8 cellular contexts compared by ENCODE assay signal in genomic region chr1:143803904-143804539, GRCh38.
A peak's percentile ranks its signal among the peaks of the same experiment; 100 is the strongest.
DNase-seq lines count a peak whose midpoint lies in the region; ATAC-seq and TF ChIP-seq lines count a peak whose summit lies in the region.
"Not testable (repeated sequence)": the region's sequence is repeated elsewhere in the genome, so short reads cannot be mapped to it uniquely, and the experiment has no call there.

No MANE protein-coding gene starts in this region.

- not testable (repeated sequence) for H3K9me2 ChIP-seq in PC-3 (replicated peaks; ENCODE audit: low read length)

- in situ Hi-C loops in transverse colon (cut with MboI; ENCODE audit: low pct_ligation_motif_present in 1 of 4, low pct_unique_long_range_greater_than_20kb in 1 of 4, low sequenced_read_pairs in 3 of 4), result not testable (repeated sequence)

- not testable (repeated sequence) for TF ChIP-seq EP300 in ovary (IDR thresholded peaks at IDR 0.05); transverse colon (IDR thresholded peaks at IDR 0.05; ENCODE audit: low read depth)

- BruUV-seq in PC-3 (replicated peaks; lab: Mats Ljungman, UMichigan), result not testable (repeated sequence)

- H3K27ac ChIP-seq in PC-3 (ENCODE audit: low read length); endodermal cell (ENCODE audit: low read depth, low read length); ovary; transverse colon: not testable (repeated sequence)

- not testable (repeated sequence) for H3F3A ChIP-seq in PC-3 (ENCODE audit: low read length, unreplicated experiment)

- H3K4me1 ChIP-seq in PC-3 (ENCODE audit: insufficient read depth, low read length); endodermal cell (ENCODE audit: control insufficient read depth, insufficient read depth, low read length); ovary (ENCODE audit: insufficient read depth); transverse colon: not testable (repeated sequence)

- DNase-seq in EL, result peak; percentile 51
- peak; percentile 43 for DNase-seq in PC-3
- peak in 1 of 2 donors; percentile 64 for DNase-seq in activated T-cell treated with anti-CD3 and anti-CD28 coated beads, Interleukin-2, amount 50 U/mL, for 72 hours
- peak; percentile 41 for DNase-seq in endodermal cell
- peak in 2 of 3 donors; percentile 0 to 18 for DNase-seq in immature natural killer cell
- peak in 1 of 5 donors; percentile 23 for DNase-seq in ovary
- peak; percentile 8 for DNase-seq in transverse colon

- peak overlapping the region; percentile 71 for H3K4me3 ChIP-seq in PC-3 (ENCODE audit: low read length)
- peak overlapping the region; percentile 86 for H3K4me3 ChIP-seq in endodermal cell (ENCODE audit: low read length)
- H3K4me3 ChIP-seq in ovary, result peak overlapping the region; percentile 27
- H3K4me3 ChIP-seq in transverse colon, result peak overlapping the region in 1 of 4 donors; percentile 15

- H3K9me3 ChIP-seq in PC-3 (ENCODE audit: low read length); endodermal cell (ENCODE audit: control insufficient read depth, low read length); ovary; transverse colon: not testable (repeated sequence)

- peak overlapping the region; percentile 75; the same call in 1 of the 2 replicates for H2AFZ ChIP-seq in PC-3 (ENCODE audit: low read length)

- not testable (repeated sequence) for H3K27me3 ChIP-seq in PC-3 (ENCODE audit: low read length); endodermal cell (ENCODE audit: control insufficient read depth, insufficient read depth, low read length, poor library complexity, severe bottlenecking); ovary; transverse colon

- whole genome bisulfite sequencing in endodermal cell (ENCODE audit: insufficient coverage in 1 of 2, insufficient read length in 1 of 2), 2 experiments, result 0 to 1% methylated on average over 8 to 27 of the region's 29 CpGs
- 2 to 7% (median 3%) methylated on average over 16 to 29 of the region's 29 CpGs for WGBS in ovary, 3 donors
- WGBS in transverse colon (ENCODE audit: low coverage in 1 of 2), 2 donors, result 0 to 15% methylated on average over 1 to 23 of the region's 29 CpGs

- H3K4me1 Mint-ChIP-seq in activated T-cell treated with anti-CD3 and anti-CD28 coated beads, Interleukin-2, amount 50 U/mL, for 72 hours (ENCODE audit: low read depth); endodermal cell; immature natural killer cell: not testable (repeated sequence)

- CTCF ChIA-PET in PC-3 (lab: Charles Lee), result not testable (repeated sequence)

- H3K9ac ChIP-seq in PC-3 (ENCODE audit: low read length); endodermal cell (ENCODE audit: extremely low read depth, low read length, poor library complexity, severe bottlenecking): not testable (repeated sequence)

- not testable (repeated sequence) for H3K36me3 Mint-ChIP-seq in activated T-cell treated with anti-CD3 and anti-CD28 coated beads, Interleukin-2, amount 50 U/mL, for 72 hours (ENCODE audit: insufficient read depth in 2 of 2); endodermal cell (ENCODE audit: low read depth); immature natural killer cell

- intact Hi-C loops in PC-3 (cut with micrococcal nuclease); ovary (cut with DNase I); transverse colon (cut with DNase I; ENCODE audit: low total_unique reads): not testable (repeated sequence)

- H4K20me1 ChIP-seq in PC-3 (ENCODE audit: low read length), result not testable (repeated sequence)

- H3K79me2 ChIP-seq in PC-3 (ENCODE audit: low read length), result not testable (repeated sequence)

- ATAC-seq in HG02678 (IDR thresholded peaks at IDR 0.05; ENCODE audit: unreplicated experiment) (peak; percentile 48), PC-3 (peak; percentile 44)
- peak in 1 of 2 donors; percentile 68 for ATAC-seq in activated T-cell treated with anti-CD3 and anti-CD28 coated beads, Interleukin-2, amount 50 U/mL, for 72 hours (replicated peaks in 1 of 2)

- H3K4me2 ChIP-seq in PC-3 (ENCODE audit: low read length), result peak overlapping the region; percentile 83

- not testable (repeated sequence) for TF ChIP-seq POLR2A in ovary (IDR thresholded peaks at IDR 0.05); transverse colon (IDR thresholded peaks at IDR 0.05)

- not testable (repeated sequence) for TF ChIP-seq CTCF in PC-3 (conservative IDR thresholded peaks at IDR 0.05; ENCODE audit: low read depth, low read length); endodermal cell (conservative IDR thresholded peaks at IDR 0.05); ovary (IDR thresholded peaks at IDR 0.05); transverse colon (IDR thresholded peaks at IDR 0.05)

- peak overlapping the region; percentile 99 for H3K27ac Mint-ChIP-seq in activated T-cell treated with anti-CD3 and anti-CD28 coated beads, Interleukin-2, amount 50 U/mL, for 72 hours
- H3K27ac Mint-ChIP-seq in endodermal cell, immature natural killer cell: not testable (repeated sequence)

- H3K27me3 Mint-ChIP-seq in activated T-cell treated with anti-CD3 and anti-CD28 coated beads, Interleukin-2, amount 50 U/mL, for 72 hours (ENCODE audit: low read depth); endodermal cell (ENCODE audit: insufficient read depth); immature natural killer cell (ENCODE audit: low read depth in 3 of 3): not testable (repeated sequence)

- H3K36me3 ChIP-seq in PC-3 (ENCODE audit: low read depth, low read length); endodermal cell (ENCODE audit: control insufficient read depth, insufficient read depth, low read length); ovary; transverse colon: not testable (repeated sequence)

- POLR2A ChIA-PET in PC-3 (lab: Charles Lee; ENCODE audit: unreplicated experiment), result not testable (repeated sequence)

- H3K4me3 Mint-ChIP-seq in activated T-cell treated with anti-CD3 and anti-CD28 coated beads, Interleukin-2, amount 50 U/mL, for 72 hours, result peak overlapping the region in 1 of 2 donors; percentile 74
- H3K4me3 Mint-ChIP-seq in endodermal cell (peak overlapping the region; percentile 67), immature natural killer cell (peak overlapping the region in 4 of 5 donors; percentile 59 to 83 (median 71))

- H3K9me3 Mint-ChIP-seq in activated T-cell treated with anti-CD3 and anti-CD28 coated beads, Interleukin-2, amount 50 U/mL, for 72 hours; endodermal cell; immature natural killer cell: not testable (repeated sequence)
